In the genomic region with DNA sequence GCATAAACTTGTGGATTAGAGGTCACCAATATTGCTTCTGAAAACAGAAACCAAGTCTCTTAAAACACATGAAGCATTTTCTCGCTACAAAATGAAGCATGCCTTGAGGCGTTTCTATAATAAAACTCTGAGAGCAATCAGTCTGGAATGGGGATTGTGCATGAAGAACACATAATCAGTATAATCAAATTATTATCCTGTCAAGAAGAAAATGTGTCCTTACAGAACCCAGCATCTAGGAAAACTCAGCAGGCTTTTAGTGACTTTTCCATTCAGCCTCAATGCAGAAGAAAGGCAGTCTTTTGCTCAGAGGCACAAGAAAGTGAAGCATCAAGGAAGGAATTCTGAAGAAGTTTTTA, we compare ENCODE assay signal across 1 cellular context.
TF ChIP-seq lines count a peak whose summit lies in the region.

No MANE protein-coding gene starts in this region.

TF ChIP-seq in GM23338, 12 proteins besides CTCF, POLR2A, EP300 and RAD21 (continued from another document):
- TF ChIP-seq, protein P1, sequence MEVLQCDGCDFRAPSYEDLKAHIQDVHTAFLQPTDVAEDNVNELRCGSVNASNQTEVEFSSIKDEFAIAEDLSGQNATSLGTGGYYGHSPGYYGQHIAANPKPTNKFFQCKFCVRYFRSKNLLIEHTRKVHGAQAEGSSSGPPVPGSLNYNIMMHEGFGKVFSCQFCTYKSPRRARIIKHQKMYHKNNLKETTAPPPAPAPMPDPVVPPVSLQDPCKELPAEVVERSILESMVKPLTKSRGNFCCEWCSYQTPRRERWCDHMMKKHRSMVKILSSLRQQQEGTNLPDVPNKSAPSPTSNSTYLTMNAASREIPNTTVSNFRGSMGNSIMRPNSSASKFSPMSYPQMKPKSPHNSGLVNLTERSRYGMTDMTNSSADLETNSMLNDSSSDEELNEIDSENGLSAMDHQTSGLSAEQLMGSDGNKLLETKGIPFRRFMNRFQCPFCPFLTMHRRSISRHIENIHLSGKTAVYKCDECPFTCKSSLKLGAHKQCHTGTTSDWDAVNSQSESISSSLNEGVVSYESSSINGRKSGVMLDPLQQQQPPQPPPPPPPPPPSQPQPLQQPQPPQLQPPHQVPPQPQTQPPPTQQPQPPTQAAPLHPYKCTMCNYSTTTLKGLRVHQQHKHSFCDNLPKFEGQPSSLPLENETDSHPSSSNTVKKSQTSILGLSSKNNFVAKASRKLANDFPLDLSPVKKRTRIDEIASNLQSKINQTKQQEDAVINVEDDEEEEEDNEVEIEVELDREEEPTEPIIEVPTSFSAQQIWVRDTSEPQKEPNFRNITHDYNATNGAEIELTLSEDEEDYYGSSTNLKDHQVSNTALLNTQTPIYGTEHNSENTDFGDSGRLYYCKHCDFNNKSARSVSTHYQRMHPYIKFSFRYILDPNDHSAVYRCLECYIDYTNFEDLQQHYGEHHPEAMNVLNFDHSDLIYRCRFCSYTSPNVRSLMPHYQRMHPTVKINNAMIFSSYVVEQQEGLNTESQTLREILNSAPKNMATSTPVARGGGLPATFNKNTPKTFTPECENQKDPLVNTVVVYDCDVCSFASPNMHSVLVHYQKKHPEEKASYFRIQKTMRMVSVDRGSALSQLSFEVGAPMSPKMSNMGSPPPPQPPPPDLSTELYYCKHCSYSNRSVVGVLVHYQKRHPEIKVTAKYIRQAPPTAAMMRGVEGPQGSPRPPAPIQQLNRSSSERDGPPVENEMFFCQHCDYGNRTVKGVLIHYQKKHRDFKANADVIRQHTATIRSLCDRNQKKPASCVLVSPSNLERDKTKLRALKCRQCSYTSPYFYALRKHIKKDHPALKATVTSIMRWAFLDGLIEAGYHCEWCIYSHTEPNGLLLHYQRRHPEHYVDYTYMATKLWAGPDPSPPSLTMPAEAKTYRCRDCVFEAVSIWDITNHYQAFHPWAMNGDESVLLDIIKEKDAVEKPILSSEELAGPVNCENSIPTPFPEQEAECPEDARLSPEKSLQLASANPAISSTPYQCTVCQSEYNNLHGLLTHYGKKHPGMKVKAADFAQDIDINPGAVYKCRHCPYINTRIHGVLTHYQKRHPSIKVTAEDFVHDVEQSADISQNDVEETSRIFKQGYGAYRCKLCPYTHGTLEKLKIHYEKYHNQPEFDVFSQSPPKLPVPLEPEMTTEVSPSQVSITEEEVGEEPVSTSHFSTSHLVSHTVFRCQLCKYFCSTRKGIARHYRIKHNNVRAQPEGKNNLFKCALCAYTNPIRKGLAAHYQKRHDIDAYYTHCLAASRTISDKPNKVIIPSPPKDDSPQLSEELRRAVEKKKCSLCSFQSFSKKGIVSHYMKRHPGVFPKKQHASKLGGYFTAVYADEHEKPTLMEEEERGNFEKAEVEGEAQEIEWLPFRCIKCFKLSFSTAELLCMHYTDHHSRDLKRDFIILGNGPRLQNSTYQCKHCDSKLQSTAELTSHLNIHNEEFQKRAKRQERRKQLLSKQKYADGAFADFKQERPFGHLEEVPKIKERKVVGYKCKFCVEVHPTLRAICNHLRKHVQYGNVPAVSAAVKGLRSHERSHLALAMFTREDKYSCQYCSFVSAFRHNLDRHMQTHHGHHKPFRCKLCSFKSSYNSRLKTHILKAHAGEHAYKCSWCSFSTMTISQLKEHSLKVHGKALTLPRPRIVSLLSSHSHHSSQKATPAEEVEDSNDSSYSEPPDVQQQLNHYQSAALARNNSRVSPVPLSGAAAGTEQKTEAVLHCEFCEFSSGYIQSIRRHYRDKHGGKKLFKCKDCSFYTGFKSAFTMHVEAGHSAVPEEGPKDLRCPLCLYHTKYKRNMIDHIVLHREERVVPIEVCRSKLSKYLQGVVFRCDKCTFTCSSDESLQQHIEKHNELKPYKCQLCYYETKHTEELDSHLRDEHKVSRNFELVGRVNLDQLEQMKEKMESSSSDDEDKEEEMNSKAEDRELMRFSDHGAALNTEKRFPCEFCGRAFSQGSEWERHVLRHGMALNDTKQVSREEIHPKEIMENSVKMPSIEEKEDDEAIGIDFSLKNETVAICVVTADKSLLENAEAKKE (CRISPR knock-in tag; IDR thresholded peaks at IDR 0.05) = no peak
- TF ChIP-seq, protein P2, sequence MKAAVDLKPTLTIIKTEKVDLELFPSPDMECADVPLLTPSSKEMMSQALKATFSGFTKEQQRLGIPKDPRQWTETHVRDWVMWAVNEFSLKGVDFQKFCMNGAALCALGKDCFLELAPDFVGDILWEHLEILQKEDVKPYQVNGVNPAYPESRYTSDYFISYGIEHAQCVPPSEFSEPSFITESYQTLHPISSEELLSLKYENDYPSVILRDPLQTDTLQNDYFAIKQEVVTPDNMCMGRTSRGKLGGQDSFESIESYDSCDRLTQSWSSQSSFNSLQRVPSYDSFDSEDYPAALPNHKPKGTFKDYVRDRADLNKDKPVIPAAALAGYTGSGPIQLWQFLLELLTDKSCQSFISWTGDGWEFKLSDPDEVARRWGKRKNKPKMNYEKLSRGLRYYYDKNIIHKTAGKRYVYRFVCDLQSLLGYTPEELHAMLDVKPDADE (IDR thresholded peaks at IDR 0.05) = no peak
- no peak for TF ChIP-seq ZNF331 (CRISPR knock-in tag; IDR thresholded peaks at IDR 0.05; ENCODE audit: low read depth)
- TF ChIP-seq EZH2 (IDR thresholded peaks at IDR 0.05; ENCODE audit: low read depth, unreplicated experiment) = no peak
- TF ChIP-seq STAT1 (IDR thresholded peaks at IDR 0.05; ENCODE audit: unreplicated experiment) = no peak
- TF ChIP-seq JUNB (IDR thresholded peaks at IDR 0.05; ENCODE audit: unreplicated experiment) = no peak
- no peak for TF ChIP-seq CREB1 (CRISPR knock-in tag; IDR thresholded peaks at IDR 0.05; ENCODE audit: low read depth)
- TF ChIP-seq, protein P3, sequence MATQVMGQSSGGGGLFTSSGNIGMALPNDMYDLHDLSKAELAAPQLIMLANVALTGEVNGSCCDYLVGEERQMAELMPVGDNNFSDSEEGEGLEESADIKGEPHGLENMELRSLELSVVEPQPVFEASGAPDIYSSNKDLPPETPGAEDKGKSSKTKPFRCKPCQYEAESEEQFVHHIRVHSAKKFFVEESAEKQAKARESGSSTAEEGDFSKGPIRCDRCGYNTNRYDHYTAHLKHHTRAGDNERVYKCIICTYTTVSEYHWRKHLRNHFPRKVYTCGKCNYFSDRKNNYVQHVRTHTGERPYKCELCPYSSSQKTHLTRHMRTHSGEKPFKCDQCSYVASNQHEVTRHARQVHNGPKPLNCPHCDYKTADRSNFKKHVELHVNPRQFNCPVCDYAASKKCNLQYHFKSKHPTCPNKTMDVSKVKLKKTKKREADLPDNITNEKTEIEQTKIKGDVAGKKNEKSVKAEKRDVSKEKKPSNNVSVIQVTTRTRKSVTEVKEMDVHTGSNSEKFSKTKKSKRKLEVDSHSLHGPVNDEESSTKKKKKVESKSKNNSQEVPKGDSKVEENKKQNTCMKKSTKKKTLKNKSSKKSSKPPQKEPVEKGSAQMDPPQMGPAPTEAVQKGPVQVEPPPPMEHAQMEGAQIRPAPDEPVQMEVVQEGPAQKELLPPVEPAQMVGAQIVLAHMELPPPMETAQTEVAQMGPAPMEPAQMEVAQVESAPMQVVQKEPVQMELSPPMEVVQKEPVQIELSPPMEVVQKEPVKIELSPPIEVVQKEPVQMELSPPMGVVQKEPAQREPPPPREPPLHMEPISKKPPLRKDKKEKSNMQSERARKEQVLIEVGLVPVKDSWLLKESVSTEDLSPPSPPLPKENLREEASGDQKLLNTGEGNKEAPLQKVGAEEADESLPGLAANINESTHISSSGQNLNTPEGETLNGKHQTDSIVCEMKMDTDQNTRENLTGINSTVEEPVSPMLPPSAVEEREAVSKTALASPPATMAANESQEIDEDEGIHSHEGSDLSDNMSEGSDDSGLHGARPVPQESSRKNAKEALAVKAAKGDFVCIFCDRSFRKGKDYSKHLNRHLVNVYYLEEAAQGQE (IDR thresholded peaks at IDR 0.05; ENCODE audit: unreplicated experiment) = no peak
- TF ChIP-seq POLR2AphosphoS5 (IDR thresholded peaks at IDR 0.05; ENCODE audit: low read depth) = no peak
